Comparison of ENCODE assay signal across 7 cellular contexts in the genomic region with DNA sequence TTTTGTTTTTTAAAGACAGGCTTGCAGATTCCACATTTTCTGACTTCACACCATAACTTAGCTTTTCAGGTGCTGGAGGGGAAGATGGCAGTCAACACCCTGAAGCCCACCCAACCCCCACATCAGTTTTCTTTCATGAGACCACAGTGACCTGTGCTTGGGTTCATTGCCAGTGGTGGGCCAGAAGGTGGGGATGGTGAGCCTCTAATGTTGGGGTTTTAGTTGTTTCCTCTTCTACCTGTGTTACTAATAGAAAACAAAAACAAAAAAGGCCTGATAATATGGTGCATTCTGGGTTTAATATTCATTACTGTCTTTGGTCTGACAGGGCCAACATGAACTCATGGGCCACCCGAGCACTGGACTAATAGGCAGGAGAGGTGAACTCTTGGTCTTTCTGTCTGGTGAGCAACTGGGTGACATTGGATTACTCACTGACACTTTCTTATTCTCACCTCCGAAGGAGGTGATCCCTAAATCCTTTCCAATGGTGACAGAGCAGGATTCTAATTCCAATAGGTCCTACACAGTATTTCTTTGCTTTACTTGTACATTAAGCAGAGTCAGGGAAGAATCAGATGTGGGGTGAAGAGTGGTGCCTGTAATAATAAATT.
DNase-seq lines count a peak whose midpoint lies in the region; ATAC-seq and TF ChIP-seq lines count a peak whose summit lies in the region.

No MANE protein-coding gene starts in this region.

- H3K4me1 ChIP-seq in trophoblast cell (ENCODE audit: control insufficient read depth in 1 of 2, insufficient read depth in 2 of 2, low read length in 2 of 2) (peaks cover 8 to 11% of the 10 kb centered on the region in 2 experiments), suprapubic skin (peaks cover 28% of the 10 kb centered on the region)

- H3K18ac ChIP-seq in trophoblast cell (ENCODE audit: low read length) = no peak overlapping the region

- H2BK120ac ChIP-seq in trophoblast cell (ENCODE audit: insufficient read depth, low read length, poor library complexity) = no peak overlapping the region

- in situ Hi-C loops in GM13976 (cut with MboI; ENCODE audit: low sequenced_read_pairs, unreplicated experiment) = no loop called here

- H3K4me3 ChIP-seq in choroid plexus epithelial cell (ENCODE audit: low read depth, low read length) = no peak overlapping the region
- H3K4me3 ChIP-seq in trophoblast cell (ENCODE audit: low read depth, low read length) = no peak overlapping the region
- no peak overlapping the region for H3K4me3 ChIP-seq in suprapubic skin

- H3K27ac ChIP-seq in trophoblast cell (ENCODE audit: low read depth, low read length) = peak overlapping the region; percentile 16
- H3K27ac ChIP-seq in suprapubic skin = no peak overlapping the region

- no peak overlapping the region for H3K23ac ChIP-seq in trophoblast cell (ENCODE audit: low read length)

- no peak overlapping the region for H3K4me2 ChIP-seq in trophoblast cell (ENCODE audit: low read length)

- no peak overlapping the region for H3K9ac ChIP-seq in trophoblast cell (ENCODE audit: low read length)

- no peaks in the 10 kb centered on the region for H3K79me2 ChIP-seq in trophoblast cell (ENCODE audit: control insufficient read depth, insufficient read depth, low read length, poor library complexity)

- H4K91ac ChIP-seq in trophoblast cell (ENCODE audit: low read depth, low read length) = no peak overlapping the region

- DNase-seq in GM13976 (ENCODE audit: low spot score) = peak; percentile 60
- DNase-seq in NAMALWA (ENCODE audit: low spot score) = peak; percentile 46
- peak; percentile 54 for DNase-seq in choroid plexus epithelial cell (ENCODE audit: low read depth)
- peak in 1 of 2 donors; percentile 31 for DNase-seq in trophoblast cell
- no peak for DNase-seq in suprapubic skin (ENCODE audit: low spot score in 2 of 2)
- DNase-seq in 8988T = no peak

- H3K4ac ChIP-seq in trophoblast cell (ENCODE audit: low read depth, low read length) = no peak overlapping the region

- no peaks in the 10 kb centered on the region for H3K9me3 ChIP-seq in trophoblast cell (ENCODE audit: insufficient read depth, low read depth, low read length)
- H3K9me3 ChIP-seq in suprapubic skin = no peaks in the 10 kb centered on the region

- no CpG with 5 or more reads among the region's 2 CpGs for WGBS in trophoblast cell (ENCODE audit: extremely low coverage, insufficient coverage, insufficient read length)
- WGBS in suprapubic skin = 73% methylated on average over 2 of the region's 2 CpGs

- no peak overlapping the region for H2AFZ ChIP-seq in trophoblast cell (ENCODE audit: insufficient read depth, low read length, poor library complexity)

- no peak overlapping the region for H4K8ac ChIP-seq in trophoblast cell (ENCODE audit: low read depth, low read length)

- H2AK5ac ChIP-seq in trophoblast cell (ENCODE audit: low read length) = no peak overlapping the region

- H3K36me3 ChIP-seq in trophoblast cell (ENCODE audit: control insufficient read depth in 1 of 2, insufficient read depth in 2 of 2, low read length in 2 of 2) = peaks cover 3 to 6% of the 10 kb centered on the region in 2 experiments
- H3K36me3 ChIP-seq in suprapubic skin = peaks cover 19% of the 10 kb centered on the region

- H3K27me3 ChIP-seq in trophoblast cell (ENCODE audit: insufficient read depth, low read length) (no peaks in the 10 kb centered on the region), suprapubic skin (no peaks in the 10 kb centered on the region)

- ATAC-seq in GM21786 (IDR thresholded peaks at IDR 0.05; ENCODE audit: unreplicated experiment) = no peak

- H3K14ac ChIP-seq in trophoblast cell (ENCODE audit: low read length) = no peak overlapping the region

- peaks cover 3% of the 10 kb centered on the region for H3K79me1 ChIP-seq in trophoblast cell (ENCODE audit: low read length)

- TF ChIP-seq CTCF in GM13976 (IDR thresholded peaks at IDR 0.05; ENCODE audit: borderline replicate concordance, control extremely low read depth, extremely low read depth, insufficient read depth, missing control alignments) (peak; percentile 48), choroid plexus epithelial cell (conservative IDR thresholded peaks at IDR 0.05; ENCODE audit: low read depth, low read length) (peak; percentile 60), suprapubic skin (IDR thresholded peaks at IDR 0.05) (no peak)

- H4K12ac ChIP-seq in trophoblast cell (ENCODE audit: low read depth, low read length) = no peak overlapping the region

- no peak for TF ChIP-seq POLR2A in suprapubic skin (IDR thresholded peaks at IDR 0.05)

- no peak overlapping the region for H2BK5ac ChIP-seq in trophoblast cell (ENCODE audit: low read depth, low read length, poor library complexity)

- H2BK12ac ChIP-seq in trophoblast cell (ENCODE audit: low read length) = no peak overlapping the region

- TF ChIP-seq EP300 in suprapubic skin (IDR thresholded peaks at IDR 0.05) = no peak

Comparison
In these comparisons a context has a peak if more than half of its experiments do, and no peak if none do; other contexts are left out.
1. DNase-seq: peak in GM13976 (single experiment), NAMALWA (single experiment) and choroid plexus epithelial cell (single experiment); none in suprapubic skin (0 of 2) and 8988T (single experiment).
2. CTCF ChIP-seq: peak in GM13976 (single experiment) and choroid plexus epithelial cell (single experiment); none in suprapubic skin (0 of 2).